In the genomic region with DNA sequence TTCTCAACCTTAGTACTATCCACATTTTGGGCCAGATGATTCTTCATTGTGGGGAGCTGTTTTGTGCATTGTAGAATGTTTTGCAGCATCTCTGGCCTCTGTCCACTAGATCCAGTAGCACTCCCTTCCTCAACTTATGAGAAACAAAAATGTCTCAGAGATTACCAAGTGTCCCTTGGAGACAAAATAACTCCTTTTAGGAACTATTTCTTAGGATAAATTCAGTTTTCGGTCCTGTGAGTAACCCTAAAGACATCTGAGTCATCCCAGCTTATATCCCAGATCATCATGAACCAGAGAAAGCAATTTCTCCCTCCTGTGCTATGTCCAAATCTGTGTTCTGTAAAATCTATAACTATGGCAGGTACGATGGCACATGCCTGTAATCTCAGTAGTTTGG, we compare ENCODE assay signal across 28 cellular contexts.
"Had no signal": no experiment of that assay in that cellular context is flagged by ENCODE, and none has a peak within 500 bp of the region (broad histone marks: within the 10 kb centered on the region; RNA-seq: fewer than 3 reads in every experiment).

No MANE protein-coding gene starts in this region.

- H3K27me3 Mint-ChIP-seq: stimulated activated naive B cell treated with anti-CD40 and anti-IgM and Interleukin-4, amounts not matched to agents 10 μg/mL and 1 μg/mL and 100 μg/mL, for 72 hours had no signal

- H3K36me3 ChIP-seq: cardiac muscle cell, heart right ventricle, tibial nerve had no signal

- DNase-seq: activated CD4-positive, alpha-beta T cell treated with anti-CD3 and anti-CD28 coated beads for 36 hours; activated CD4-positive, alpha-beta T cell treated with anti-CD3 and anti-CD28 coated beads, Interleukin-2, amount 50 U/mL, for 4 hours; activated CD4-positive, CD25-positive, alpha-beta regulatory T cell; activated naive CD4-positive, alpha-beta T cell; activated T-cell treated with anti-CD3 and anti-CD28 coated beads for 4 hours; activated T-cell treated with anti-CD3 and anti-CD28 coated beads, Interleukin-2, amount 50 U/mL, for 72 hours; anterior cingulate cortex; body of pancreas; cerebellar nuclear complex; dorsolateral prefrontal cortex; effector memory CD8-positive, alpha-beta T cell; erythroblast; foreskin melanocyte; heart right ventricle; islet precursor cell; left cardiac atrium; left ventricle myocardium superior; retina; stimulated activated CD4-positive, alpha-beta T cell treated with anti-CD3 and anti-CD28 coated beads, Interleukin-15, amount 100 ng/mL, for 24 hours; stimulated activated CD4-positive, alpha-beta T cell treated with anti-CD3 and anti-CD28 coated beads, Interleukin-2, amount 100 ng/mL, for 24 hours; stimulated activated naive B cell treated with anti-CD40 and anti-IgM and Interleukin-4, amounts not matched to agents 10 μg/mL and 1 μg/mL and 100 μg/mL, for 72 hours; T-helper 1 cell had no signal

- H3K4me3 Mint-ChIP-seq: activated CD4-positive, alpha-beta T cell treated with anti-CD3 and anti-CD28 coated beads for 36 hours; activated T-cell treated with anti-CD3 and anti-CD28 coated beads, Interleukin-2, amount 50 U/mL, for 72 hours; effector memory CD8-positive, alpha-beta T cell; nephron; stimulated activated naive B cell treated with anti-CD40 and anti-IgM and Interleukin-4, amounts not matched to agents 10 μg/mL and 1 μg/mL and 100 μg/mL, for 72 hours; T-helper 2 cell treated with Interferon-gamma antibody and Interleukin-4, amounts not matched to agents 5 μg/mL and 100 μg/mL, for 36 hours had no signal

- H3K36me3 Mint-ChIP-seq: activated naive CD4-positive, alpha-beta T cell treated with anti-CD3 and anti-CD28 coated beads, Interleukin-2, amount 50 U/mL, for 72 hours; stimulated activated naive B cell treated with anti-CD40 and anti-IgM and Interleukin-4, amounts not matched to agents 10 μg/mL and 1 μg/mL and 100 μg/mL, for 72 hours had no signal

- H3K27me3 ChIP-seq: body of pancreas, cardiac muscle cell, dorsolateral prefrontal cortex, tibial nerve had no signal

- H3K4me1 Mint-ChIP-seq: activated CD4-positive, alpha-beta T cell treated with anti-CD3 and anti-CD28 coated beads for 36 hours; nephron; stimulated activated naive B cell treated with anti-CD40 and anti-IgM and Interleukin-4, amounts not matched to agents 10 μg/mL and 1 μg/mL and 100 μg/mL, for 72 hours had no signal

- H3K27ac Mint-ChIP-seq: activated CD4-positive, alpha-beta T cell treated with anti-CD3 and anti-CD28 coated beads for 36 hours; activated naive CD4-positive, alpha-beta T cell treated with anti-CD3 and anti-CD28 coated beads, Interleukin-2, amount 50 U/mL, for 72 hours; activated T-cell treated with anti-CD3 and anti-CD28 coated beads, Interleukin-2, amount 50 U/mL, for 72 hours; effector memory CD8-positive, alpha-beta T cell; nephron; stimulated activated naive B cell treated with anti-CD40 and anti-IgM and Interleukin-4, amounts not matched to agents 10 μg/mL and 1 μg/mL and 100 μg/mL, for 72 hours; T-helper 2 cell treated with Interferon-gamma antibody and Interleukin-4, amounts not matched to agents 5 μg/mL and 100 μg/mL, for 36 hours had no signal

- H3K4me3 ChIP-seq: body of pancreas, cardiac muscle cell, coronary artery, dorsolateral prefrontal cortex, heart right ventricle, tibial nerve had no signal

- H3K27ac ChIP-seq: body of pancreas, cardiac muscle cell, coronary artery, dorsolateral prefrontal cortex, heart right ventricle, tibial nerve had no signal

- H3K9me3 ChIP-seq: body of pancreas, heart right ventricle, tibial nerve had no signal

- H3K9me3 Mint-ChIP-seq: nephron; T-helper 2 cell treated with Interferon-gamma antibody and Interleukin-4, amounts not matched to agents 5 μg/mL and 100 μg/mL, for 36 hours had no signal

- H3K4me1 ChIP-seq: body of pancreas, heart right ventricle, tibial nerve had no signal
